7 cellular contexts compared by ENCODE assay signal in the genomic region with DNA sequence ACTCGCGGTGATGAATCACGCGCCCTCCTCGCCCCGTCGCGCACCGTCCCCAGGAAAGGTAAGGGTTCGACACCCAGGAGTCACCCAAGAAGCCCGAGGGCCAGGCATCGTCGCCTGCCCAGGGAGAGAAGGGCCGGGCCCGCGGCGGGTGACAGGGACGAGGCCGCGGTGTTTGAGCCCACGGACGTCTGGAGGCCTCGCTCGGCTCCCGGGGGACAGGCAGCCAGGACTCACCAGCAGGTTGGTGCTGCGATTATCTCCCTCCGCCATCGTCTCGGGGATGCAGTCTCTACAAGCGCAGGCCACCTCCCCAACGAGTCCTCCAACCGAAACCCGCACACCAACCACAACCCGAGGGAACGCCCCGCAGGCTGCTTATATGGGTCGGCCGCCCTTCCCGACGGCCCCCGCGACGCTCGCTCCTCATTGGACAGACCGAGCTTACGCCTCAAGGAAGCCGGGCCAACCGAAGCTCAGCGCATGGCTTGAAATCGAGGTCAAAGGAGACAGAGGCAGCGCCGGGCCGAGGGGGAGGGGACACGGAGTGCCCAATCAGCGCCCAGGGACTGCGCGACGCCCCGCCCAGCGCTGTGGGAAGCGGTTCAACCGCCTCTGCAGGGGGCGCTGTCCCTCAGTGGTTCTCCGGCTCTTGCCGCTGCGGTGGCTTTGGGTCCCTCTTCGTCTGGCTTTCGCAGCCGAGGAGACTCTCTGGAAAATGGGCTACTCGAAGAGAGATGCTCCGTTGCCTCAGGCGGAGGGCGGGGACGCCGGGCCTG. TPM values are rescaled to one million over a fixed set of nuclear protein-coding genes. Genes with fewer than 3 reads are reported as not detected.
DNase-seq lines count a peak whose midpoint lies in the region; ATAC-seq and TF ChIP-seq lines count a peak whose summit lies in the region.

Gene ARL6IP1, minus strand, starts transcription at position 353 of the 776 bp plus-strand sequence. Its CDS starts 83 bp downstream, at position 270.

- H3K79me2 ChIP-seq in hepatocyte, result peaks cover 43% of the 10 kb centered on the region

- peak within 1 kb of the TSS; percentile 44 for H3K4me3 ChIP-seq in hepatocyte

- no peaks in the 10 kb centered on the region for H3K36me3 ChIP-seq in hepatocyte (replicated peaks; ENCODE audit: insufficient read depth, low read depth)

- DNase-seq in NCI-H2029 (lab: John Stamatoyannopoulos, UW) (peak; percentile 98), T-helper 9 cell (peak; percentile 98), astrocyte of the hippocampus (ENCODE audit: low read depth, low spot score) (peak; percentile 100), hepatocyte (ENCODE audit: low spot score) (peak; percentile 100), retina (peak; percentile 100)

- peak; percentile 96 for TF ChIP-seq CTCF in hepatocyte (IDR thresholded peaks at IDR 0.05; ENCODE audit: poor library complexity)

- under 1% methylated on average over 68 of the region's 75 CpGs for WGBS in hepatocyte (ENCODE audit: low lambda C conversion rate, missing lambda C conversion rate)

- ATAC-seq in GM18502 (IDR thresholded peaks at IDR 0.05; ENCODE audit: poor library complexity, unreplicated experiment) (peak; percentile 94), HG02973 (IDR thresholded peaks at IDR 0.05; ENCODE audit: unreplicated experiment) (peak; percentile 93)

- H3K27ac ChIP-seq in hepatocyte, result peak within 1 kb of the TSS; percentile 82

- H4K20me1 ChIP-seq in hepatocyte (ENCODE audit: insufficient read depth, poor library complexity, severe bottlenecking), result peaks cover 18% of the 10 kb centered on the region

- no peaks in the 10 kb centered on the region for H3K9me2 ChIP-seq in hepatocyte (replicated peaks; ENCODE audit: insufficient read depth)

- H3K27me3 ChIP-seq in hepatocyte, result no peaks in the 10 kb centered on the region

- H2AFZ ChIP-seq in hepatocyte, result peak within 1 kb of the TSS; percentile 49

- H3K9me3 ChIP-seq in hepatocyte (ENCODE audit: low read depth), result no peaks in the 10 kb centered on the region

- peaks cover 16% of the 10 kb centered on the region for H3K4me1 ChIP-seq in hepatocyte (ENCODE audit: insufficient read depth)

- H3K4me2 ChIP-seq in hepatocyte, result peak within 1 kb of the TSS; percentile 91

RNA-seq across cellular contexts. Expression of gene ARL6IP1, which starts in this region (rescaled TPM):
- 239 and 348 TPM in 2 replicates for total RNA-seq in hepatocyte
- polyA plus RNA-seq in hepatocyte, result 138 and 179 TPM in 2 replicates

Comparison
In these comparisons a context has a peak if more than half of its experiments do, and no peak if none do; other contexts are left out.
1. Peak in every context shown above with its lines: DNase-seq, ATAC-seq, H3K4me3 ChIP-seq and H3K27ac ChIP-seq.